30 cellular contexts compared by ENCODE assay signal in genomic region chr10:77070892-77071595, GRCh38.
A peak's percentile ranks its signal among the peaks of the same experiment; 100 is the strongest.
DNase-seq lines count a peak whose midpoint lies in the region; ATAC-seq, FAIRE-seq and TF ChIP-seq lines count a peak whose summit lies in the region.
"Had no signal": no experiment of that assay in that cellular context is flagged by ENCODE, and none has a peak within 500 bp of the region (broad histone marks: within the 10 kb centered on the region; RNA-seq: fewer than 3 reads in every experiment).

No MANE protein-coding gene starts in this region.

- H3K27me3 ChIP-seq in BLaER1 treated with 17β-estradiol and CSF1 and Interleukin-3, amounts not matched to agents 10 nM and 100 nM = no peaks in the 10 kb centered on the region
- H3K27me3 ChIP-seq in right cardiac atrium (ENCODE audit: control insufficient read depth, insufficient read depth) = no peaks in the 10 kb centered on the region
- H3K27me3 ChIP-seq in subcutaneous abdominal adipose tissue (ENCODE audit: control insufficient read depth in 5 of 5, insufficient read depth in 4 of 5, low read length in 5 of 5) = no peaks in the 10 kb centered on the region
- H3K27me3 ChIP-seq: BE2C, body of pancreas, vagina had no signal

- no peaks in the 10 kb centered on the region for H3K9me3 ChIP-seq in BLaER1 treated with 17β-estradiol and CSF1 and Interleukin-3, amounts not matched to agents 10 nM and 100 nM (replicated peaks in 1 of 11)
- no peaks in the 10 kb centered on the region for H3K9me3 ChIP-seq in right cardiac atrium (ENCODE audit: control insufficient read depth, low read length)
- no peaks in the 10 kb centered on the region for H3K9me3 ChIP-seq in subcutaneous abdominal adipose tissue (ENCODE audit: control insufficient read depth in 5 of 5, low read length in 5 of 5)
- H3K9me3 ChIP-seq: BE2C, body of pancreas, lower lobe of right lung, vagina had no signal

- H3K4me2 ChIP-seq in BLaER1 treated with 17β-estradiol and CSF1 and Interleukin-3, amounts not matched to agents 10 nM and 100 nM = peak overlapping the region in 8 of 11 experiments; percentile 5 to 44 (median 29); a peak in 11 of 22 replicates

- H3K4me1 ChIP-seq in BLaER1 treated with 17β-estradiol and CSF1 and Interleukin-3, amounts not matched to agents 10 nM and 100 nM = peaks cover 0 to 9% (median 7%) of the 10 kb centered on the region in 10 experiments; a peak in 9 of 20 replicates
- peaks cover 4% of the 10 kb centered on the region for H3K4me1 ChIP-seq in right cardiac atrium (ENCODE audit: control insufficient read depth, insufficient read depth, low read length)
- H3K4me1 ChIP-seq in subcutaneous abdominal adipose tissue (ENCODE audit: control insufficient read depth in 5 of 5, insufficient read depth in 5 of 5, low read length in 5 of 5) = peaks cover 9 to 52% (median 36%) of the 10 kb centered on the region in 5 donors
- H3K4me1 ChIP-seq: BE2C, body of pancreas had no signal

- WGBS in right cardiac atrium = 59% methylated on average over 7 of the region's 7 CpGs

- no peak overlapping the region for H3K27ac ChIP-seq in BLaER1 treated with 17β-estradiol and CSF1 and Interleukin-3, amounts not matched to agents 10 nM and 100 nM
- no peak overlapping the region for H3K27ac ChIP-seq in right cardiac atrium (ENCODE audit: low read length)
- H3K27ac ChIP-seq in subcutaneous abdominal adipose tissue (ENCODE audit: low read depth, low read length) = peak overlapping the region; percentile 13
- H3K27ac ChIP-seq: body of pancreas, lower lobe of right lung, vagina had no signal

- ATAC-seq in right cardiac atrium (peak; percentile 69 to 74), HG03025 (IDR thresholded peaks at IDR 0.05; ENCODE audit: low FRiP score, unreplicated experiment) (no peak)
- ATAC-seq: activated T-cell treated with anti-CD3 and anti-CD28 coated beads, Interleukin-2, amount 50 U/mL, for 72 hours; body of pancreas; GM12878; lower lobe of right lung; naive thymus-derived CD4-positive, alpha-beta T cell; Panc1 had no signal

- no peak for FAIRE-seq in D721Med (lab: Jason Lieb, UNC)
- FAIRE-seq: GM12878, H54, keratinocyte had no signal

- no peak overlapping the region for H3K4me3 ChIP-seq in BLaER1 treated with 17β-estradiol and CSF1 and Interleukin-3, amounts not matched to agents 10 nM and 100 nM
- H3K4me3 ChIP-seq in right cardiac atrium (ENCODE audit: low read length) (no peak overlapping the region), subcutaneous abdominal adipose tissue (ENCODE audit: low read depth in 1 of 5, low read length in 5 of 5) (no peak overlapping the region)
- H3K4me3 ChIP-seq: body of pancreas, GM12878, lower lobe of right lung, vagina had no signal

- H4K20me1 ChIP-seq in BLaER1 treated with 17β-estradiol and CSF1 and Interleukin-3, amounts not matched to agents 10 nM and 100 nM = no peaks in the 10 kb centered on the region

- no peak overlapping the region for H3K9ac ChIP-seq in BLaER1 treated with 17β-estradiol and CSF1 and Interleukin-3, amounts not matched to agents 10 nM and 100 nM
- no peak overlapping the region for H3K9ac ChIP-seq in subcutaneous abdominal adipose tissue (ENCODE audit: low read length in 5 of 5)

- intact Hi-C loops in right cardiac atrium (cut with DNase I) = no loop called here

- peaks cover 0 to 49% (median 0%) of the 10 kb centered on the region in 11 experiments; a peak in 2 of 22 replicates for H3K36me3 ChIP-seq in BLaER1 treated with 17β-estradiol and CSF1 and Interleukin-3, amounts not matched to agents 10 nM and 100 nM
- H3K36me3 ChIP-seq in subcutaneous abdominal adipose tissue (ENCODE audit: control insufficient read depth in 5 of 5, insufficient read depth in 5 of 5, low read length in 5 of 5) = no peaks in the 10 kb centered on the region
- H3K36me3 ChIP-seq: BE2C, lower lobe of right lung, vagina had no signal

- DNase-seq in fibroblast of gingiva (ENCODE audit: low read depth) = peak; percentile 46
- peak; percentile 76 to 88 (median 87) for DNase-seq in right cardiac atrium
- no peak for DNase-seq in D721Med (ENCODE audit: insufficient read length, low spot score)
- DNase-seq in ecto neural progenitor cell (ENCODE audit: low spot score) = no peak
- DNase-seq in NCI-H1048 (lab: John Stamatoyannopoulos, UW) = no peak
- DNase-seq: activated CD4-positive, alpha-beta memory T cell treated with anti-CD3 and anti-CD28 coated beads for 36 hours; activated CD4-positive, CD25-positive, alpha-beta regulatory T cell treated with anti-CD3 and anti-CD28 coated beads, Interleukin-2, amount 50 U/mL, for 72 hours; activated naive CD4-positive, alpha-beta T cell; activated T-cell treated with anti-CD3 and anti-CD28 coated beads, Interleukin-2, amount 50 U/mL, for 72 hours; BE2C; DMS153; lower lobe of right lung; MM.1S; naive thymus-derived CD4-positive, alpha-beta T cell; NCI-H146; NCI-H446; NCI-H774; nucleus accumbens; SHP77 treated with DMSO at 0.1 percent for 48 hours; stimulated activated CD4-positive, alpha-beta T cell treated with anti-CD3 and anti-CD28 coated beads, Interleukin-1b, Interleukin-23, amount 100 ng/mL, for 48 hours; stimulated activated naive CD4-positive, alpha-beta T cell treated with Interleukin-2 at 50 U/mL for 16 hours had no signal

- no peak for TF ChIP-seq CTCF in D721Med (IDR thresholded peaks at IDR 0.05; ENCODE audit: insufficient read depth, missing control alignments)

Comparison
In these comparisons a context has a peak if more than half of its experiments do, and no peak if none do; other contexts are left out.
1. DNase-seq: peak in fibroblast of gingiva (single experiment) and right cardiac atrium (3 of 3); none in D721Med (single experiment), ecto neural progenitor cell (single experiment) and NCI-H1048 (single experiment).